8 cellular contexts compared by ENCODE assay signal in genomic region chr6:28124350-28124970, GRCh38. TPM values are rescaled to one million over a fixed set of nuclear protein-coding genes. Genes with fewer than 3 reads are reported as not detected.
A peak's percentile ranks its signal among the peaks of the same experiment; 100 is the strongest.
DNase-seq lines count a peak whose midpoint lies in the region; TF ChIP-seq lines count a peak whose summit lies in the region.

Gene ZSCAN16, plus strand, starts transcription at chr6:28124609. Its CDS starts 835 bp downstream, at chr6:28125444.

- intact Hi-C loops in activated naive CD4-positive, alpha-beta T cell treated with anti-CD3 and anti-CD28 coated beads for 36 hours (cut with micrococcal nuclease), result loop anchor here (2.0 kb wide), 2 partner anchors 16 to 20 kb away; partner anchors contain the start of gene ZKSCAN8

- peak within 1 kb of the TSS; percentile 94 for H3K4me3 Mint-ChIP-seq in activated naive CD4-positive, alpha-beta T cell treated with anti-CD3 and anti-CD28 coated beads for 36 hours
- H3K4me3 Mint-ChIP-seq in neural crest cell, result peak within 1 kb of the TSS; percentile 98

- DNase-seq in EL, result peak; percentile 83
- peak; percentile 60 for DNase-seq in H4 (ENCODE audit: low spot score)
- DNase-seq in M059J (ENCODE audit: low read depth), result peak; percentile 90
- peak; percentile 78 for DNase-seq in activated naive CD4-positive, alpha-beta T cell treated with anti-CD3 and anti-CD28 coated beads for 36 hours
- peak; percentile 80 for DNase-seq in foreskin melanocyte
- DNase-seq in neural crest cell (ENCODE audit: low read depth, low spot score), result peak; percentile 78
- DNase-seq in substantia nigra (lab: John Stamatoyannopoulos, UW), result peak; percentile 10 to 87 (median 67)

- CTCF ChIA-PET in activated naive CD4-positive, alpha-beta T cell treated with anti-CD3 and anti-CD28 coated beads for 36 hours (lab: Charles Lee), result no interaction called here

- no peaks in the 10 kb centered on the region for H3K27me3 Mint-ChIP-seq in activated naive CD4-positive, alpha-beta T cell treated with anti-CD3 and anti-CD28 coated beads for 36 hours (ENCODE audit: low read depth)
- no peaks in the 10 kb centered on the region for H3K27me3 Mint-ChIP-seq in neural crest cell (ENCODE audit: low read depth)

- peaks cover 36% of the 10 kb centered on the region for H3K36me3 Mint-ChIP-seq in activated naive CD4-positive, alpha-beta T cell treated with anti-CD3 and anti-CD28 coated beads for 36 hours (ENCODE audit: low read depth)
- H3K36me3 Mint-ChIP-seq in neural crest cell (ENCODE audit: low read depth), result peaks cover 8% of the 10 kb centered on the region

- TF ChIP-seq CTCF in neural crest cell (conservative IDR thresholded peaks at IDR 0.05), result no peak

- TF ChIP-seq POLR2A in Raji (IDR thresholded peaks at IDR 0.05; ENCODE audit: insufficient read depth, low read depth, low read length), result peak; percentile 57

- peaks cover 47% of the 10 kb centered on the region for H3K4me1 Mint-ChIP-seq in activated naive CD4-positive, alpha-beta T cell treated with anti-CD3 and anti-CD28 coated beads for 36 hours (ENCODE audit: low read depth)
- H3K4me1 Mint-ChIP-seq in neural crest cell, result peaks cover 27% of the 10 kb centered on the region

- no peaks in the 10 kb centered on the region for H3K9me3 Mint-ChIP-seq in activated naive CD4-positive, alpha-beta T cell treated with anti-CD3 and anti-CD28 coated beads for 36 hours
- no peaks in the 10 kb centered on the region for H3K9me3 Mint-ChIP-seq in neural crest cell

- H3K27ac Mint-ChIP-seq in activated naive CD4-positive, alpha-beta T cell treated with anti-CD3 and anti-CD28 coated beads for 36 hours, result peak within 1 kb of the TSS; percentile 89
- H3K27ac Mint-ChIP-seq in neural crest cell (ENCODE audit: unreplicated experiment), result peak within 1 kb of the TSS; percentile 97

- H3K27ac ChIP-seq in substantia nigra (ENCODE audit: low read depth, low read length, poor library complexity, severe bottlenecking), result peak within 1 kb of the TSS; percentile 67

RNA-seq across cellular contexts. Expression of gene ZSCAN16, which starts in this region (rescaled TPM):
- 3.5 and 9.9 TPM in 2 replicates for total RNA-seq in H4 (2014; rRNA removed; shearing (Covaris generic))
- total RNA-seq in M059J (2014; rRNA removed; shearing (Covaris generic)), result 1.9 and 7.8 TPM in 2 replicates
- 1 to 10 TPM; 2.3 TPM for total RNA-seq in activated naive CD4-positive, alpha-beta T cell treated with anti-CD3 and anti-CD28 coated beads for 36 hours
- total RNA-seq in neural crest cell, result 11.1 and 11.8 TPM in 2 replicates

Comparison
In these comparisons a context has a peak if more than half of its experiments do, and no peak if none do; other contexts are left out.
1. Peak in every context shown above with its lines: DNase-seq and H3K27ac ChIP-seq.